Comparison of ENCODE assay signal across 1 cellular context in genomic region chr19:39518975-39519374, GRCh38.
TF ChIP-seq lines count a peak whose summit lies in the region.

No MANE protein-coding gene starts in this region.

TF ChIP-seq in H1, 55 proteins besides CTCF, POLR2A, EP300 and RAD21:
- no peak for TF ChIP-seq POU5F1 (IDR thresholded peaks at IDR 0.05; ENCODE audit: low read depth, low read length)
- no peak for TF ChIP-seq JUN (IDR thresholded peaks at IDR 0.05; ENCODE audit: low read depth, low read length)
- TF ChIP-seq YY1 (IDR thresholded peaks at IDR 0.05; ENCODE audit: low read depth, low read length), result no peak
